Comparison of ENCODE assay signal across 10 cellular contexts in the genomic region with DNA sequence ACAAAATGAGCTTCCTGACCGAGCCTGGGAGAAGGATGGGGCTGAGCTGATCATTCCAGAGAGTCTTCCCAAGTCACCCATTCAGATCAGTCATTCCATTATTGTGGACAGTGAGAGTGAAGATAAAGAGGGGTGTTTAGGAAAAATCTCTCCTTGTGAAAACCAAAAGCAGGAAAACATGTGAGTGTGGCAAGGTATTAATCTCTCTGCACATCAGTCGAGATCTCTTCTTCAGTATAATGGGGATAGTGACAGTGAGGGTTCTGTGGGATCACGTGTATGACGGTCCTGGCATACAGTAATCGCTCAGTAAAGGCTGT. TPM values are rescaled to one million over a fixed set of nuclear protein-coding genes. Genes with fewer than 3 reads are reported as not detected.
DNase-seq lines count a peak whose midpoint lies in the region; ATAC-seq and TF ChIP-seq lines count a peak whose summit lies in the region.
"Had no signal": no experiment of that assay in that cellular context is flagged by ENCODE, and none has a peak within 500 bp of the region (broad histone marks: within the 10 kb centered on the region; RNA-seq: fewer than 3 reads in every experiment).

No MANE protein-coding gene starts in this region.

- WGBS in esophagus, 2 donors = 10 to 30% methylated on average over 5 of the region's 5 CpGs
- WGBS in body of pancreas, 2 donors = 55 to 65% methylated on average over 5 of the region's 5 CpGs

- ATAC-seq in GM19452 (IDR thresholded peaks at IDR 0.05; ENCODE audit: unreplicated experiment) (no peak), GM21786 (IDR thresholded peaks at IDR 0.05; ENCODE audit: unreplicated experiment) (no peak), body of pancreas (no peak)

- H3K4me1 ChIP-seq in NT2/D1 (ENCODE audit: insufficient read depth, insufficient read length) (peaks cover 23% of the 10 kb centered on the region), esophagus (ENCODE audit: control insufficient read depth in 2 of 2, insufficient read depth in 2 of 2, low read length in 1 of 2) (peaks cover 9 to 38% of the 10 kb centered on the region in 2 donors), osteoblast (ENCODE audit: insufficient read depth, low read length) (peaks cover 37% of the 10 kb centered on the region), body of pancreas (peaks cover 31% of the 10 kb centered on the region)

- peaks cover 6% of the 10 kb centered on the region for H3K36me3 ChIP-seq in NT2/D1 (ENCODE audit: insufficient read depth, insufficient read length, low read length)
- H3K36me3 ChIP-seq in esophagus (ENCODE audit: control insufficient read depth in 2 of 2, insufficient read depth in 2 of 2, low read length in 1 of 2) = no peaks in the 10 kb centered on the region
- no peaks in the 10 kb centered on the region for H3K36me3 ChIP-seq in osteoblast (ENCODE audit: insufficient read depth, low read length)
- H3K36me3 ChIP-seq in body of pancreas (replicated peaks in 1 of 2; ENCODE audit: insufficient read depth in 1 of 2, low read depth in 2 of 2) = no peaks in the 10 kb centered on the region

- TF ChIP-seq POLR2A in body of pancreas (IDR thresholded peaks at IDR 0.05) = no peak

- peak overlapping the region; percentile 84 for H3K4me2 ChIP-seq in osteoblast (ENCODE audit: insufficient read depth, low read length)
- H3K4me2 ChIP-seq: KMS-11 had no signal

- TF ChIP-seq CTCF in AG04449 (IDR thresholded peaks at IDR 0.05; ENCODE audit: insufficient read depth, low read length, missing control alignments) = no peak
- no peak for TF ChIP-seq CTCF in osteoblast (IDR thresholded peaks at IDR 0.05; ENCODE audit: extremely low read depth, low read depth, low read length)
- TF ChIP-seq CTCF in body of pancreas (IDR thresholded peaks at IDR 0.05) = no peak

- H3K27ac ChIP-seq in esophagus (ENCODE audit: low read depth in 2 of 2, low read length in 1 of 2) = peak overlapping the region; percentile 67 to 91
- H3K27ac ChIP-seq in osteoblast (ENCODE audit: low read depth, low read length) = peak overlapping the region; percentile 95
- peak overlapping the region in 2 of 4 donors; percentile 63 to 73 for H3K27ac ChIP-seq in body of pancreas
- H3K27ac ChIP-seq: KMS-11 had no signal

- peak overlapping the region; percentile 29 for H3K9ac ChIP-seq in NT2/D1 (ENCODE audit: insufficient read length, low read depth)
- H3K9ac ChIP-seq: KMS-11 had no signal

- no peak for DNase-seq in AG04449 (ENCODE audit: low read depth, low spot score)
- DNase-seq in NT2/D1 (ENCODE audit: low read depth, low spot score) = no peak
- no peak for DNase-seq in osteoblast (ENCODE audit: insufficient read length, low spot score, missing footprints)
- no peak for DNase-seq in T-helper 2 cell
- no peak for DNase-seq in body of pancreas
- DNase-seq: activated CD4-positive, alpha-beta T cell treated with anti-CD3 and anti-CD28 coated beads, Interleukin-2, amount 10 ng/mL, durations not matched to agents 24 days and 14 days had no signal

- CTCF ChIA-PET in AG04449 (lab: Yijun Ruan, JAX) = interaction anchor here (0.6 to 1.0 kb wide), 2 partner anchors 10 to 117 kb away, joined by 3 read pairs; no protein-coding TSS in a partner anchor

- no peaks in the 10 kb centered on the region for H3K9me3 ChIP-seq in NT2/D1 (ENCODE audit: insufficient read depth, low read length)
- H3K9me3 ChIP-seq in esophagus (ENCODE audit: control insufficient read depth in 2 of 2, insufficient read depth in 1 of 2, low read depth in 1 of 2, low read length in 1 of 2) = no peaks in the 10 kb centered on the region
- no peaks in the 10 kb centered on the region for H3K9me3 ChIP-seq in osteoblast (ENCODE audit: low read depth, low read length)
- H3K9me3 ChIP-seq in body of pancreas = no peaks in the 10 kb centered on the region

- intact Hi-C loops in body of pancreas (cut with DNase I) = no loop called here

- peaks cover 21% of the 10 kb centered on the region for H3K79me2 ChIP-seq in osteoblast (ENCODE audit: insufficient read depth, low read length)

- H3K27me3 ChIP-seq in NT2/D1 (ENCODE audit: insufficient read depth, insufficient read length) (no peaks in the 10 kb centered on the region), esophagus (ENCODE audit: control insufficient read depth in 1 of 2, insufficient read depth in 2 of 2, low read length in 2 of 2) (no peaks in the 10 kb centered on the region), osteoblast (ENCODE audit: insufficient read depth, low read length) (no peaks in the 10 kb centered on the region), body of pancreas (no peaks in the 10 kb centered on the region)

- POLR2A ChIA-PET in AG04449 (lab: Yijun Ruan, JAX) = interaction anchor here (0.5 to 3.1 kb wide), 8 partner anchors 9 to 118 kb away, joined by 3 to 29 read pairs (median 8); a partner anchor contains a TSS

- peaks cover 6% of the 10 kb centered on the region for H4K20me1 ChIP-seq in osteoblast (ENCODE audit: insufficient read depth, low read length)

- peak overlapping the region; percentile 34 for H2AFZ ChIP-seq in osteoblast (ENCODE audit: low read length)

- 0 out of 2 replicates have a peak overlapping the region, but pooled peaks have one; percentile 21 for H3K4me3 ChIP-seq in AG04449 (ENCODE audit: low read depth, low read length)
- no peak overlapping the region for H3K4me3 ChIP-seq in NT2/D1 (ENCODE audit: insufficient read length, low read depth)
- H3K4me3 ChIP-seq in esophagus (ENCODE audit: low read depth in 1 of 2, low read length in 2 of 2) = no peak overlapping the region
- H3K4me3 ChIP-seq in osteoblast (ENCODE audit: insufficient read depth, low read length) = peak overlapping the region; percentile 42
- H3K4me3 ChIP-seq in body of pancreas = no peak overlapping the region

RNA-seq across cellular contexts. Expression of a gene that starts 35.4 kb away (rescaled TPM):
- polyA plus RNA-seq in esophagus = 10 to 100 TPM in 1 of 2 donors, 1 to 10 TPM in 1; 9.2 to 11.1 TPM
- total RNA-seq in osteoblast = 80.4 and 83.6 TPM in 2 replicates
- total RNA-seq in body of pancreas = 10 to 100 TPM; 38.1 to 58.7 TPM

RNA-seq across cellular contexts. Expression of a gene that starts 37.5 kb away (rescaled TPM):
- 1 to 10 TPM; 3.4 to 9.4 TPM for polyA plus RNA-seq in esophagus
- total RNA-seq in osteoblast = 1.1 and 2.1 TPM in 2 replicates
- total RNA-seq in body of pancreas = 10 to 100 TPM in 1 of 2 donors, 1 to 10 TPM in 1; 3.1 to 12.5 TPM

Comparison
In these comparisons a context has a peak if more than half of its experiments do, and no peak if none do; other contexts are left out.
1. H3K4me3 ChIP-seq: peak in AG04449 (single experiment) and osteoblast (single experiment); none in NT2/D1 (single experiment), esophagus (0 of 2) and body of pancreas (0 of 2).